8 cellular contexts compared by ENCODE assay signal in genomic region chr17:31549121-31549524, GRCh38.
DNase-seq lines count a peak whose midpoint lies in the region; ATAC-seq, FAIRE-seq and TF ChIP-seq lines count a peak whose summit lies in the region.

No MANE protein-coding gene starts in this region.

- DNase-seq in CD4-positive, alpha-beta memory T cell, result peak in 1 of 5 donors; percentile 14
- DNase-seq in GM19239 (ENCODE audit: insufficient read length, low spot score) (no peak), MG63 (no peak), K562 (ENCODE audit: extremely low read depth in 1 of 4, low spot score in 3 of 4) (no peak), left kidney (ENCODE audit: low read depth, low spot score) (peak; percentile 42), GF-D8 (lab: John Stamatoyannopoulos, UW) (no peak), T-helper 9 cell (no peak)

- no peaks in the 10 kb centered on the region for H3K27me3 ChIP-seq in CD4-positive, alpha-beta memory T cell (ENCODE audit: insufficient read depth, low read length)
- H3K27me3 ChIP-seq in MG63 (no peaks in the 10 kb centered on the region), K562 (ENCODE audit: control insufficient read depth in 2 of 2, insufficient read depth in 2 of 2, low read length in 2 of 2) (peaks cover 6 to 7% of the 10 kb centered on the region in 2 experiments; a peak in 4 of 5 replicates), stomach smooth muscle (ENCODE audit: control insufficient read depth in 1 of 2, insufficient read depth in 2 of 2, low read length in 2 of 2) (no peaks in the 10 kb centered on the region)

- 0 out of 2 replicates have a peak, but pooled peaks cover 3% of the 10 kb centered on the region for H4K20me1 ChIP-seq in K562 (replicated peaks; ENCODE audit: control insufficient read depth, insufficient read depth, low read length)

- peaks cover 10 to 34% (median 14%) of the 10 kb centered on the region in 4 donors for H3K4me1 Mint-ChIP-seq in CD4-positive, alpha-beta memory T cell

- no peak for TF ChIP-seq POLR2A in K562 (conservative IDR thresholded peaks at IDR 0.05)

- H3K27ac ChIP-seq in CD4-positive, alpha-beta memory T cell (ENCODE audit: low read depth, low read length), result peak overlapping the region; percentile 62
- peak overlapping the region; percentile 94 for H3K27ac ChIP-seq in K562 (ENCODE audit: extremely low read depth, low read depth, low read length)
- H3K27ac ChIP-seq in stomach smooth muscle (ENCODE audit: low read length), result peak overlapping the region; percentile 74

- H2AFZ ChIP-seq in K562 (ENCODE audit: low read depth, low read length), result peak overlapping the region; percentile 98

- intact Hi-C loops in CD4-positive, alpha-beta memory T cell (cut with micrococcal nuclease), result loop anchor here (5.0 kb wide), 1 partner anchor 237 kb away; the partner anchor contains the start of gene EVI2B
- intact Hi-C loops in K562 (cut with micrococcal nuclease), result no loop called here

- peaks cover 0 to 2% of the 10 kb centered on the region in 2 donors for H3K36me3 Mint-ChIP-seq in CD4-positive, alpha-beta memory T cell

- H3K4me3 Mint-ChIP-seq in CD4-positive, alpha-beta memory T cell, result peak overlapping the region; percentile 83 to 91 (median 88)

- H3K9me3 ChIP-seq in CD4-positive, alpha-beta memory T cell (ENCODE audit: control insufficient read depth in 1 of 2, low read length in 2 of 2), result no peaks in the 10 kb centered on the region
- H3K9me3 ChIP-seq in MG63 (no peaks in the 10 kb centered on the region), K562 (replicated peaks; ENCODE audit: control insufficient read depth, insufficient read depth, low read depth, low read length) (no peaks in the 10 kb centered on the region), stomach smooth muscle (ENCODE audit: control insufficient read depth in 2 of 2, low read length in 2 of 2) (no peaks in the 10 kb centered on the region)

- BruUV-seq in K562 (replicated peaks; lab: Mats Ljungman, UMichigan), result no TSS peak

- ATAC-seq in K562, result peak; percentile 25; the same call in 2 of the 3 replicates

- CTCF ChIA-PET in CD4-positive, alpha-beta memory T cell (lab: Charles Lee; ENCODE audit: partially characterized antibody), result no interaction called here
- CTCF ChIA-PET in K562 (lab: Yijun Ruan, JAX; ENCODE audit: low intra/inter-chr PET ratio), result no interaction called here

- H3K9me3 Mint-ChIP-seq in CD4-positive, alpha-beta memory T cell, result no peaks in the 10 kb centered on the region

- peak overlapping the region; percentile 79 to 91 (median 85) for H3K27ac Mint-ChIP-seq in CD4-positive, alpha-beta memory T cell

- H3K4me3 ChIP-seq in CD4-positive, alpha-beta memory T cell (ENCODE audit: low read length in 2 of 2), result peak overlapping the region; percentile 38 to 81
- H3K4me3 ChIP-seq in MG63, result peak overlapping the region; percentile 92
- H3K4me3 ChIP-seq in K562, result peak overlapping the region; percentile 97
- H3K4me3 ChIP-seq in stomach smooth muscle (ENCODE audit: low read length in 2 of 2), result peak overlapping the region; percentile 85 to 88

- H3K4me2 ChIP-seq in K562 (ENCODE audit: insufficient read depth, low read length), result peak overlapping the region; percentile 99

- FAIRE-seq in GM19239 (lab: Jason Lieb, UNC) (peak; percentile 79), K562 (lab: Jason Lieb, UNC) (no peak)

- peaks cover 7% of the 10 kb centered on the region for H3K4me1 ChIP-seq in CD4-positive, alpha-beta memory T cell (ENCODE audit: insufficient read depth, low read length)
- peaks cover 3 to 9% of the 10 kb centered on the region in 2 experiments; a peak in 4 of 5 replicates for H3K4me1 ChIP-seq in K562 (replicated peaks in 1 of 2; ENCODE audit: control insufficient read depth in 2 of 2, insufficient read depth in 2 of 2, low read length in 2 of 2)
- peaks cover 10% of the 10 kb centered on the region for H3K4me1 ChIP-seq in stomach smooth muscle (ENCODE audit: control insufficient read depth, insufficient read depth, low read length)

- H3K79me2 ChIP-seq in K562 (ENCODE audit: control insufficient read depth, insufficient read depth, low read length), result peaks cover 7% of the 10 kb centered on the region; the same call in 2 of the 3 replicates

- no peaks in the 10 kb centered on the region for H3K9me1 ChIP-seq in K562 (ENCODE audit: control insufficient read depth, insufficient read depth, low read length)

- peak overlapping the region; percentile 87 to 97 for H3K9ac ChIP-seq in K562 (ENCODE audit: insufficient read depth in 1 of 2, low read depth in 2 of 2, low read length in 2 of 2)
- H3K9ac ChIP-seq in stomach smooth muscle (ENCODE audit: low read length in 2 of 2), result peak overlapping the region; percentile 68 to 71

- in situ Hi-C loops in K562 (cut with MboI), result no loop called here

- POLR2A ChIA-PET in CD4-positive, alpha-beta memory T cell (lab: Charles Lee; ENCODE audit: partially characterized antibody), result interaction anchor here (0.8 to 2.9 kb wide), 9 partner anchors 9 to 308 kb away, joined by 3 to 14 read pairs (median 6); no protein-coding TSS in a partner anchor
- POLR2A ChIA-PET in K562 (lab: Yijun Ruan, JAX), result interaction anchor here (0.6 to 1.5 kb wide), 5 partner anchors 9 to 981 kb away, joined by 3 to 4 read pairs (median 3); no protein-coding TSS in a partner anchor

- TF ChIP-seq EP300 in K562 (IDR thresholded peaks at IDR 0.05; ENCODE audit: low read length), result no peak

- H3K36me3 ChIP-seq in CD4-positive, alpha-beta memory T cell (ENCODE audit: insufficient read depth, low read length), result no peaks in the 10 kb centered on the region
- H3K36me3 ChIP-seq in MG63, result no peaks in the 10 kb centered on the region
- no peaks in the 10 kb centered on the region for H3K36me3 ChIP-seq in K562 (ENCODE audit: control insufficient read depth, insufficient read depth, low read length)
- H3K36me3 ChIP-seq in stomach smooth muscle (ENCODE audit: control insufficient read depth in 2 of 2, insufficient read depth in 2 of 2, low read length in 2 of 2), result no peaks in the 10 kb centered on the region

- TF ChIP-seq CTCF in K562 (IDR thresholded peaks at IDR 0.05 in 2 of 3, conservative IDR thresholded peaks at IDR 0.05 in 1 of 3; ENCODE audit: insufficient read depth in 2 of 3, low read depth in 1 of 3, low read length in 3 of 3), result no peak

- H3K27me3 Mint-ChIP-seq in CD4-positive, alpha-beta memory T cell, result no peaks in the 10 kb centered on the region

- WGBS in K562 (ENCODE audit: insufficient coverage, low coverage, missing lambda C conversion rate), result under 1% methylated on average over 14 of the region's 18 CpGs

- no peak for TF ChIP-seq RAD21 in K562 (CRISPR knock-in tag; conservative IDR thresholded peaks at IDR 0.05 in 1 of 2, IDR thresholded peaks at IDR 0.05 in 1 of 2)

TF ChIP-seq in K562, 482 proteins besides CTCF, POLR2A, EP300 and RAD21 (continues in another document):
- TF ChIP-seq ZBTB1 (CRISPR knock-in tag; IDR thresholded peaks at IDR 0.05; ENCODE audit: borderline replicate concordance, low read depth), result no peak; the same call in 1 of the 2 replicates
- TF ChIP-seq NFATC3 (IDR thresholded peaks at IDR 0.05), result no peak
- no peak for TF ChIP-seq ZNF77 (CRISPR knock-in tag; IDR thresholded peaks at IDR 0.05)
- no peak for TF ChIP-seq DNMT1 (IDR thresholded peaks at IDR 0.05)
- TF ChIP-seq CREB3L1 (IDR thresholded peaks at IDR 0.05; ENCODE audit: borderline replicate concordance, low read depth), result no peak
- no peak for TF ChIP-seq HSF4 (CRISPR knock-in tag; IDR thresholded peaks at IDR 0.05; ENCODE audit: borderline replicate concordance)
- no peak for TF ChIP-seq FOXO4 (CRISPR knock-in tag; IDR thresholded peaks at IDR 0.05)
